7 cellular contexts compared by ENCODE assay signal in genomic region chr7:43491123-43491522, GRCh38.
"Had no signal": no experiment of that assay in that cellular context is flagged by ENCODE, and none has a peak within 500 bp of the region (broad histone marks: within the 10 kb centered on the region; RNA-seq: fewer than 3 reads in every experiment).

No MANE protein-coding gene starts in this region.

- H3K27ac ChIP-seq: HL-60 had no signal

- H3K9me3 ChIP-seq: HAP-1 had no signal

- H3K4me2 ChIP-seq: GM23338 had no signal

- ATAC-seq: GM23338, HCT116 had no signal

- H3K36me3 ChIP-seq: HAP-1 had no signal

- H3K4me3 ChIP-seq: GM23338, HAP-1 had no signal

- DNase-seq: H7, HFFc6, KG1 had no signal

- H2AFZ ChIP-seq: GM23338 had no signal

- H3K4me1 ChIP-seq: HAP-1 had no signal
